9 cellular contexts compared by ENCODE assay signal in genomic region chr3:9503283-9503682, GRCh38. TPM values are rescaled to one million over a fixed set of nuclear protein-coding genes. Genes with fewer than 3 reads are reported as not detected.
DNase-seq lines count a peak whose midpoint lies in the region; ATAC-seq, FAIRE-seq and TF ChIP-seq lines count a peak whose summit lies in the region.
"Had no signal": no experiment of that assay in that cellular context is flagged by ENCODE, and none has a peak within 500 bp of the region (broad histone marks: within the 10 kb centered on the region; RNA-seq: fewer than 3 reads in every experiment).

No MANE protein-coding gene starts in this region.

- no peak for TF ChIP-seq EP300 in H1 (IDR thresholded peaks at IDR 0.05; ENCODE audit: borderline replicate concordance in 1 of 2, low read depth in 2 of 2, low read length in 2 of 2)

- peak; percentile 79 to 83 for DNase-seq in Caco-2
- peak; percentile 24 for DNase-seq in HFFc6
- DNase-seq in NCI-H774 (lab: John Stamatoyannopoulos, UW), result peak; percentile 42
- peak; percentile 89 for DNase-seq in activated CD8-positive, alpha-beta T cell treated with anti-CD3 and anti-CD28 coated beads for 36 hours
- peak; percentile 83 to 97 for DNase-seq in H1 (ENCODE audit: low read depth in 1 of 2, low spot score in 2 of 2)
- DNase-seq in midbrain (lab: John Stamatoyannopoulos, UW), result peak; percentile 22
- DNase-seq in stimulated activated CD8-positive, alpha-beta memory T cell treated with anti-CD3 and anti-CD28 coated beads, Interleukin-4, amount 100 ng/mL, for 24 hours (ENCODE audit: low read depth), result peak; percentile 51

- H4K91ac ChIP-seq in H1 (replicated peaks; ENCODE audit: insufficient read length, low read length), result no peak overlapping the region

- H3K27me3 Mint-ChIP-seq in Caco-2 (ENCODE audit: insufficient read depth, unreplicated experiment) (peaks cover 8% of the 10 kb centered on the region), HFFc6 (ENCODE audit: insufficient read depth) (peaks cover 24% of the 10 kb centered on the region)
- peaks cover 30% of the 10 kb centered on the region for H3K27me3 Mint-ChIP-seq in activated CD8-positive, alpha-beta T cell treated with anti-CD3 and anti-CD28 coated beads for 36 hours

- H3K4ac ChIP-seq in H1 (replicated peaks; ENCODE audit: insufficient read length, low read depth, low read length), result no peak overlapping the region

- intact Hi-C loops in Caco-2 (cut with micrococcal nuclease; ENCODE audit: unreplicated experiment), result loop anchor here (1.0 to 10.0 kb wide), 4 partner anchors 169 to 305 kb away; partner anchors contain the start of gene CPNE9
- intact Hi-C loops in activated CD8-positive, alpha-beta T cell treated with anti-CD3 and anti-CD28 coated beads for 36 hours (cut with micrococcal nuclease), result loop anchor here (10.0 kb wide), 1 partner anchor 142 kb away; the partner anchor contains the start of gene MTMR14

- H2AFZ ChIP-seq in H1 (ENCODE audit: low read length), result no peak overlapping the region

- H3K56ac ChIP-seq in H1 (replicated peaks; ENCODE audit: insufficient read length, low read depth, low read length), result no peak overlapping the region

- peak; percentile 86 to 92 for TF ChIP-seq CTCF in Caco-2 (IDR thresholded peaks at IDR 0.05; ENCODE audit: insufficient read depth in 1 of 2, low read depth in 1 of 2, low read length in 1 of 2, severe bottlenecking in 1 of 2, unreplicated experiment in 1 of 2)
- peak; percentile 98 for TF ChIP-seq CTCF in HFFc6 (IDR thresholded peaks at IDR 0.05)
- TF ChIP-seq CTCF in activated CD8-positive, alpha-beta T cell treated with anti-CD3 and anti-CD28 coated beads for 36 hours (IDR thresholded peaks at IDR 0.05), result peak; percentile 85
- peak in 2 of 3 experiments; percentile 91 to 96; a peak in 3 of 4 replicates for TF ChIP-seq CTCF in H1 (IDR thresholded peaks at IDR 0.05; ENCODE audit: control extremely low read depth in 1 of 3, insufficient read depth in 1 of 3, low read depth in 1 of 3, low read length in 3 of 3)

- no peak overlapping the region for H2BK120ac ChIP-seq in H1 (replicated peaks; ENCODE audit: low read depth, low read length)

- WGBS in H1 (ENCODE audit: extremely low coverage in 1 of 2, insufficient coverage in 1 of 2, insufficient read length in 1 of 2, insufficient replicate concordance in 2 of 2, low coverage in 1 of 2, low lambda C conversion rate in 2 of 2, missing lambda C conversion rate in 1 of 2), 2 experiments, result 26% methylated on average over 4 of the region's 4 CpGs; no CpG with 5 or more reads in 1 of the 2 experiments

- no TSS peak for BruUV-seq in Caco-2 (replicated peaks; lab: Mats Ljungman, UMichigan)

- H3K79me2 ChIP-seq in H1 (ENCODE audit: control insufficient read depth in 1 of 2, insufficient read depth in 2 of 2, low read length in 2 of 2), result no peaks in the 10 kb centered on the region

- no peaks in the 10 kb centered on the region for H3K27me3 ChIP-seq in Caco-2 (replicated peaks; ENCODE audit: control insufficient read depth, insufficient read depth, low read length)
- peaks cover 0 to 10% (median 5%) of the 10 kb centered on the region in 4 experiments; a peak in 4 of 7 replicates for H3K27me3 ChIP-seq in H1 (replicated peaks in 1 of 4; ENCODE audit: control insufficient read depth in 3 of 4, extremely low read depth in 1 of 4, insufficient read depth in 3 of 4, low read length in 3 of 4)

- no peak overlapping the region for H3K4me3 Mint-ChIP-seq in Caco-2 (ENCODE audit: unreplicated experiment)
- H3K4me3 Mint-ChIP-seq in HFFc6, result no peak overlapping the region
- no peak overlapping the region for H3K4me3 Mint-ChIP-seq in activated CD8-positive, alpha-beta T cell treated with anti-CD3 and anti-CD28 coated beads for 36 hours
- H3K4me3 Mint-ChIP-seq: T-helper 1 cell treated with Interleukin-12 subunit alpha and Interleukin-12 subunit beta and Interleukin-4 antibody, amounts not matched to agents 30 μg/mL and 1 μg/mL, for 36 hours had no signal

- peak; percentile 97 to 99 for TF ChIP-seq RAD21 in H1 (IDR thresholded peaks at IDR 0.05 in 1 of 2, conservative IDR thresholded peaks at IDR 0.05 in 1 of 2; ENCODE audit: low read depth in 2 of 2, low read length in 2 of 2)

- TF ChIP-seq POLR2A in H1 (IDR thresholded peaks at IDR 0.05; ENCODE audit: control extremely low read depth in 1 of 2, low read depth in 2 of 2, low read length in 2 of 2), result no peak

- H3K36me3 ChIP-seq in Caco-2 (ENCODE audit: control insufficient read depth, insufficient read depth, low read length), result no peaks in the 10 kb centered on the region
- no peaks in the 10 kb centered on the region for H3K36me3 ChIP-seq in H1 (ENCODE audit: control insufficient read depth in 2 of 4, insufficient read depth in 4 of 4, low read length in 3 of 4)

- H3K36me3 Mint-ChIP-seq in Caco-2 (ENCODE audit: insufficient read depth, unreplicated experiment) (no peaks in the 10 kb centered on the region), HFFc6 (ENCODE audit: low read depth) (no peaks in the 10 kb centered on the region)
- no peaks in the 10 kb centered on the region for H3K36me3 Mint-ChIP-seq in activated CD8-positive, alpha-beta T cell treated with anti-CD3 and anti-CD28 coated beads for 36 hours (ENCODE audit: low read depth)

- CTCF ChIA-PET in Caco-2 (lab: Charles Lee), result interaction anchor here (0.7 to 1.4 kb wide), 4 partner anchors 11 to 247 kb away, joined by 3 to 4 read pairs (median 3); partner anchors contain the start of gene OGG1
- CTCF ChIA-PET in activated CD8-positive, alpha-beta T cell treated with anti-CD3 and anti-CD28 coated beads for 36 hours (lab: Charles Lee), result interaction anchor here (0.6 to 4.8 kb wide), 36 partner anchors 12 to 443 kb away, joined by 3 to 52 read pairs (median 4); partner anchors contain the start of genes BRPF1 and MTMR14
- CTCF ChIA-PET in H1 (lab: Charles Lee; ENCODE audit: partially characterized antibody), result interaction anchor here (0.5 to 6.7 kb wide), 49 partner anchors 8 to 532 kb away, joined by 3 to 109 read pairs (median 4); partner anchors contain the start of genes BRPF1, LHFPL4, MTMR14 and OGG1

- H3K4me1 Mint-ChIP-seq in Caco-2 (ENCODE audit: low read depth, unreplicated experiment), result no peaks in the 10 kb centered on the region
- peaks cover 18% of the 10 kb centered on the region for H3K4me1 Mint-ChIP-seq in HFFc6 (ENCODE audit: low read depth)
- H3K4me1 Mint-ChIP-seq in activated CD8-positive, alpha-beta T cell treated with anti-CD3 and anti-CD28 coated beads for 36 hours (ENCODE audit: low read depth), result peaks cover 3% of the 10 kb centered on the region

- peaks cover 8% of the 10 kb centered on the region; the same call in 1 of the 2 replicates for H3K23me2 ChIP-seq in H1 (ENCODE audit: low read depth, low read length)

- H2AK5ac ChIP-seq in H1 (ENCODE audit: low read depth, low read length), result no peak overlapping the region

- no peak overlapping the region for H3K18ac ChIP-seq in H1 (ENCODE audit: extremely low read depth, low read length)

- H3K9me3 Mint-ChIP-seq in Caco-2 (ENCODE audit: unreplicated experiment) (no peaks in the 10 kb centered on the region), HFFc6 (no peaks in the 10 kb centered on the region)
- no peaks in the 10 kb centered on the region for H3K9me3 Mint-ChIP-seq in activated CD8-positive, alpha-beta T cell treated with anti-CD3 and anti-CD28 coated beads for 36 hours
- H3K9me3 Mint-ChIP-seq: T-helper 1 cell treated with Interleukin-12 subunit alpha and Interleukin-12 subunit beta and Interleukin-4 antibody, amounts not matched to agents 30 μg/mL and 1 μg/mL, for 36 hours had no signal

- no peak overlapping the region for H4K8ac ChIP-seq in H1 (ENCODE audit: extremely low read depth, insufficient read depth, low read length)

- peak; percentile 67 for ATAC-seq in activated CD8-positive, alpha-beta T cell treated with anti-CD3 and anti-CD28 coated beads for 36 hours
- no peak for ATAC-seq in HG02973 (IDR thresholded peaks at IDR 0.05; ENCODE audit: unreplicated experiment)

- no peak overlapping the region for H3K9ac ChIP-seq in H1 (replicated peaks in 1 of 4; ENCODE audit: extremely low read depth in 1 of 4, low read depth in 3 of 4, low read length in 3 of 4)

- H4K20me1 ChIP-seq in H1 (replicated peaks in 1 of 2; ENCODE audit: control insufficient read depth in 1 of 2, insufficient read depth in 2 of 2, low read length in 2 of 2), result peaks cover 0 to 2% of the 10 kb centered on the region in 2 experiments

- H3K4me2 ChIP-seq in H1 (ENCODE audit: insufficient read depth in 1 of 2, low read depth in 2 of 2, low read length in 2 of 2), result no peak overlapping the region

- H3K23ac ChIP-seq in H1 (ENCODE audit: insufficient read length), result no peak overlapping the region

- FAIRE-seq in H1 (lab: Jason Lieb, UNC), result peak; percentile 93

- no peak overlapping the region for H3K27ac ChIP-seq in H1 (ENCODE audit: low read depth, low read length)

- H3K9me3 ChIP-seq in Caco-2 (no peaks in the 10 kb centered on the region), H1 (ENCODE audit: insufficient read depth in 2 of 2, low read depth in 1 of 2, low read length in 1 of 2) (no peaks in the 10 kb centered on the region)

- no peak overlapping the region for H3K14ac ChIP-seq in H1 (ENCODE audit: insufficient read length)

- H3K4me1 ChIP-seq in Caco-2, result no peaks in the 10 kb centered on the region
- peaks cover 0 to 6% (median 3%) of the 10 kb centered on the region in 4 experiments; a peak in 4 of 7 replicates for H3K4me1 ChIP-seq in H1 (replicated peaks in 1 of 4; ENCODE audit: control insufficient read depth in 3 of 4, insufficient read depth in 4 of 4, low read length in 3 of 4)

- H3K79me1 ChIP-seq in H1 (ENCODE audit: low read depth, low read length), result no peaks in the 10 kb centered on the region

- POLR2A ChIA-PET in Caco-2 (lab: Charles Lee) (no interaction called here), H1 (lab: Charles Lee; ENCODE audit: partially characterized antibody) (interaction anchor here (1.2 to 1.6 kb wide), 3 partner anchors 87 to 289 kb away, joined by 3 to 6 read pairs (median 5); partner anchors contain the start of genes ARPC4, SETD5 and TADA3)
- POLR2A ChIA-PET in activated CD8-positive, alpha-beta T cell treated with anti-CD3 and anti-CD28 coated beads for 36 hours (lab: Charles Lee), result no interaction called here

- no peak overlapping the region for H4K5ac ChIP-seq in H1 (ENCODE audit: insufficient read length, low read depth, low read length)

- no peak overlapping the region for H3K4me3 ChIP-seq in Caco-2 (ENCODE audit: low read depth, low read length)
- H3K4me3 ChIP-seq in H1 (ENCODE audit: extremely low read depth in 1 of 4, insufficient read depth in 2 of 4, low read depth in 3 of 4, low read length in 4 of 4), result no peak overlapping the region

- no peak overlapping the region for H2BK20ac ChIP-seq in H1 (ENCODE audit: low read length)

- H3K27ac Mint-ChIP-seq in Caco-2 (ENCODE audit: unreplicated experiment) (no peak overlapping the region), HFFc6 (no peak overlapping the region)
- no peak overlapping the region for H3K27ac Mint-ChIP-seq in activated CD8-positive, alpha-beta T cell treated with anti-CD3 and anti-CD28 coated beads for 36 hours
- H3K27ac Mint-ChIP-seq: T-helper 1 cell treated with Interleukin-12 subunit alpha and Interleukin-12 subunit beta and Interleukin-4 antibody, amounts not matched to agents 30 μg/mL and 1 μg/mL, for 36 hours had no signal

- no peak overlapping the region for H2BK12ac ChIP-seq in H1 (ENCODE audit: low read depth, low read length)

- H2BK15ac ChIP-seq in H1 (ENCODE audit: low read length), result no peak overlapping the region

- H2BK5ac ChIP-seq in H1 (ENCODE audit: low read depth, low read length), result no peak overlapping the region

RNA-seq across cellular contexts. Expression of gene LHFPL4, which starts 50.3 kb away (rescaled TPM):
- total RNA-seq in Caco-2 (2022), result not detected in 2 replicates
- total RNA-seq in HFFc6 (2021; fragmentation: NEBNext Ultra II Directional; extraction: Animal tissue kit (Norgen Biotek cat#: 25700)), result not detected
- not detected for total RNA-seq in activated CD8-positive, alpha-beta T cell treated with anti-CD3 and anti-CD28 coated beads for 36 hours
- total RNA-seq in H1 (2021; fragmentation: NEBNext Ultra II Directional; extraction: Animal tissue kit (Norgen Biotek cat#: 25700)), result 16.9 and 20.9 TPM in 2 replicates
- 5.0 and 5.5 TPM in 2 replicates for polyA plus RNA-seq in H1 (2011; rRNA removed)
- 5.0 TPM for polyA plus RNA-seq in H1 (2011; cell fraction: cytosol; rRNA removed)
- polyA plus RNA-seq in H1 (2011; cell fraction: nucleus; rRNA removed), result 5.8 TPM
- polyA plus RNA-seq in H1 (2012, experiment 1 of 2), result 9.8 to 12.1 TPM (median 11.1 TPM) in 4 replicates
- 10.4 TPM for polyA plus RNA-seq in H1 (2012, experiment 2 of 2)
- 6.5 TPM for polyA plus RNA-seq in H1 (2013, experiment 1 of 2)
- polyA plus RNA-seq in H1 (2013, experiment 2 of 2), result 7.4 TPM
- polyA minus RNA-seq in H1 (2011; rRNA and poly(A)+ RNA removed), result 7.9 and 9.0 TPM in 2 replicates
- polyA minus RNA-seq in H1 (2011; cell fraction: cytosol; rRNA and poly(A)+ RNA removed), result 8.2 TPM
- 8.9 TPM for polyA minus RNA-seq in H1 (2011; cell fraction: nucleus; rRNA and poly(A)+ RNA removed)

Comparison
In these comparisons a context has a peak if more than half of its experiments do, and no peak if none do; other contexts are left out.
1. DNase-seq: peak in every context shown above with its lines; median percentile 90 in H1; 89 in activated CD8-positive, alpha-beta T cell treated with anti-CD3 and anti-CD28 coated beads for 36 hours; 81 in Caco-2; 51 in stimulated activated CD8-positive, alpha-beta memory T cell treated with anti-CD3 and anti-CD28 coated beads, Interleukin-4, amount 100 ng/mL, for 24 hours; 42 in NCI-H774; 24 in HFFc6; 22 in midbrain.
2. RNA of gene LHFPL4, which starts 50.3 kb away (total RNA-seq): 16.9 to 20.9 TPM in H1; not detected in Caco-2, not detected in HFFc6 and not detected in activated CD8-positive, alpha-beta T cell treated with anti-CD3 and anti-CD28 coated beads for 36 hours; every median in the first group is over 10 times any median in the second.
3. Peak in every context shown above with its lines, with median percentiles within 50 percentile points of each other: CTCF ChIP-seq.